Comparison of ENCODE assay signal across 26 cellular contexts in the genomic region with DNA sequence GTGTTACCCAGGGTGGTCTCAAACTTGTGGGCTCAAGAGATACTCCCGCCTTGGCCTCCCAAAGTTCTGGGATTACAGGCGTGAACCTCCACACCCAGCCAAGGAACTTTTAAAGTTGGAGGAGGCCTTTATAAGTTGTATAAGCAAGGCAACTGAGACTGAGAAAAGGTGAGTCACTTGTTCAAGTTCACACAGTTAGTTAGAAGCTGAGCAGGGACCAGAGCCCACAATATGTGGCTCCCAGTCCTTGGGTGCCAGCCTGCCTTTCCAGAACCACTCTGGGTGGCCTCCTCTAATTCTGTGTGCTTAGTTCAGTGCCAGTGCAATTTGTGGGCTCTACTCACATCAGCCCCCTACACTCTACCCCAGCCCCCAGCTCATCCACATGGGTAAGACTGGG. TPM values are rescaled to one million over a fixed set of nuclear protein-coding genes. Genes with fewer than 3 reads are reported as not detected.
DNase-seq lines count a peak whose midpoint lies in the region; ATAC-seq and TF ChIP-seq lines count a peak whose summit lies in the region.
"Had no signal": no experiment of that assay in that cellular context is flagged by ENCODE, and none has a peak within 500 bp of the region (broad histone marks: within the 10 kb centered on the region; RNA-seq: fewer than 3 reads in every experiment).

No MANE protein-coding gene starts in this region.

- no peak overlapping the region for H3K27ac ChIP-seq in PC-9

- BruUV-seq in PC-9 (replicated peaks; lab: Mats Ljungman, UMichigan), result no TSS peak

- peaks cover 63% of the 10 kb centered on the region for H3K79me2 ChIP-seq in PC-9 (ENCODE audit: low read depth)

- intact Hi-C loops in activated CD4-positive, alpha-beta memory T cell treated with anti-CD3 and anti-CD28 coated beads for 36 hours (cut with micrococcal nuclease), result no loop called here
- intact Hi-C loops in PC-9 (cut with micrococcal nuclease; ENCODE audit: unreplicated experiment), result loop anchor here (5.0 kb wide), 1 partner anchor 62 kb away; no protein-coding TSS in a partner anchor

- CTCF ChIA-PET in activated CD4-positive, alpha-beta memory T cell treated with anti-CD3 and anti-CD28 coated beads for 36 hours (lab: Charles Lee), result interaction anchor here (1.0 to 3.8 kb wide), 8 partner anchors 9 to 126 kb away, joined by 3 to 23 read pairs (median 12); no protein-coding TSS in a partner anchor
- CTCF ChIA-PET in activated CD4-positive, alpha-beta memory T cell treated with anti-CD3 and anti-CD28 coated beads, Interleukin-2, amount 10 ng/mL, durations not matched to agents 7 days and 5 days (lab: Charles Lee), result interaction anchor here (0.9 to 4.1 kb wide), 6 partner anchors 7 to 238 kb away, joined by 3 to 24 read pairs (median 4); no protein-coding TSS in a partner anchor
- CTCF ChIA-PET in PC-9 (lab: Charles Lee), result interaction anchor here (0.6 to 3.1 kb wide), 3 partner anchors 72 to 449 kb away, joined by 3 to 16 read pairs (median 9); no protein-coding TSS in a partner anchor

- POLR2A ChIA-PET in activated CD4-positive, alpha-beta memory T cell treated with anti-CD3 and anti-CD28 coated beads for 36 hours (lab: Charles Lee), result interaction anchor here (0.9 kb wide), 1 partner anchor 18 kb away, joined by 3 read pairs; no protein-coding TSS in a partner anchor
- POLR2A ChIA-PET in activated CD4-positive, alpha-beta memory T cell treated with anti-CD3 and anti-CD28 coated beads, Interleukin-2, amount 10 ng/mL, durations not matched to agents 7 days and 5 days (lab: Charles Lee), result interaction anchor here (0.7 kb wide), 1 partner anchor 126 kb away, joined by 4 read pairs; no protein-coding TSS in a partner anchor
- POLR2A ChIA-PET in PC-9 (lab: Charles Lee; ENCODE audit: unreplicated experiment), result no interaction called here

- no peaks in the 10 kb centered on the region for H3K36me3 Mint-ChIP-seq in activated CD4-positive, alpha-beta memory T cell treated with anti-CD3 and anti-CD28 coated beads for 36 hours
- H3K36me3 Mint-ChIP-seq in activated CD4-positive, alpha-beta memory T cell treated with anti-CD3 and anti-CD28 coated beads, Interleukin-2, amount 10 ng/mL, durations not matched to agents 7 days and 5 days (ENCODE audit: low read depth), result no peaks in the 10 kb centered on the region
- H3K36me3 Mint-ChIP-seq in activated naive CD8-positive, alpha-beta T cell treated with anti-CD3 and anti-CD28 coated beads, Interleukin-2, amount 50 U/mL, for 24 hours (ENCODE audit: low read depth), result no peaks in the 10 kb centered on the region
- no peaks in the 10 kb centered on the region for H3K36me3 Mint-ChIP-seq in activated naive CD8-positive, alpha-beta T cell treated with anti-CD3 and anti-CD28 coated beads for 36 hours
- H3K36me3 Mint-ChIP-seq: CD4-positive, CD25-positive, alpha-beta regulatory T cell had no signal

- H3K27me3 Mint-ChIP-seq in activated CD4-positive, alpha-beta memory T cell treated with anti-CD3 and anti-CD28 coated beads for 36 hours, result no peaks in the 10 kb centered on the region
- H3K27me3 Mint-ChIP-seq in activated CD4-positive, alpha-beta memory T cell treated with anti-CD3 and anti-CD28 coated beads, Interleukin-2, amount 10 ng/mL, durations not matched to agents 7 days and 5 days, result no peaks in the 10 kb centered on the region
- H3K27me3 Mint-ChIP-seq in activated naive CD8-positive, alpha-beta T cell treated with anti-CD3 and anti-CD28 coated beads, Interleukin-2, amount 50 U/mL, for 24 hours, result no peaks in the 10 kb centered on the region
- H3K27me3 Mint-ChIP-seq in activated naive CD8-positive, alpha-beta T cell treated with anti-CD3 and anti-CD28 coated beads for 36 hours, result peaks cover 3% of the 10 kb centered on the region

- no peaks in the 10 kb centered on the region for H3K9me3 ChIP-seq in PC-9 (ENCODE audit: insufficient read depth, low read depth)
- H3K9me3 ChIP-seq: BE2C, MG63 had no signal

- H4K20me1 ChIP-seq in PC-9 (ENCODE audit: insufficient read depth), result peaks cover 33% of the 10 kb centered on the region

- H2AFZ ChIP-seq in PC-9, result no peak overlapping the region

- peaks cover 7% of the 10 kb centered on the region; the same call in 1 of the 2 replicates for H3K36me3 ChIP-seq in PC-9 (ENCODE audit: low read depth)
- H3K36me3 ChIP-seq: BE2C, MG63 had no signal

- H3K4me3 ChIP-seq in epithelial cell of esophagus (ENCODE audit: low read length) (no peak overlapping the region), PC-9 (no peak overlapping the region)
- H3K4me3 ChIP-seq: MG63 had no signal

- no peaks in the 10 kb centered on the region for H3K9me3 Mint-ChIP-seq in activated CD4-positive, alpha-beta memory T cell treated with anti-CD3 and anti-CD28 coated beads for 36 hours
- no peaks in the 10 kb centered on the region for H3K9me3 Mint-ChIP-seq in activated CD4-positive, alpha-beta memory T cell treated with anti-CD3 and anti-CD28 coated beads, Interleukin-2, amount 10 ng/mL, durations not matched to agents 7 days and 5 days
- no peaks in the 10 kb centered on the region for H3K9me3 Mint-ChIP-seq in activated naive CD8-positive, alpha-beta T cell treated with anti-CD3 and anti-CD28 coated beads, Interleukin-2, amount 50 U/mL, for 24 hours
- H3K9me3 Mint-ChIP-seq in activated naive CD8-positive, alpha-beta T cell treated with anti-CD3 and anti-CD28 coated beads for 36 hours, result no peaks in the 10 kb centered on the region
- H3K9me3 Mint-ChIP-seq: CD4-positive, CD25-positive, alpha-beta regulatory T cell had no signal

- peak; percentile 72 for ATAC-seq in activated naive CD8-positive, alpha-beta T cell treated with anti-CD3 and anti-CD28 coated beads, Interleukin-2, amount 50 U/mL, for 24 hours
- ATAC-seq: HCT116 had no signal

- H3F3A ChIP-seq in PC-9 (ENCODE audit: insufficient read depth, low read depth), result peaks cover 27% of the 10 kb centered on the region

- H3K9me2 ChIP-seq in PC-9 (ENCODE audit: insufficient read depth), result no peaks in the 10 kb centered on the region

- peaks cover 18% of the 10 kb centered on the region for H3K4me1 ChIP-seq in PC-9 (replicated peaks; ENCODE audit: insufficient read depth)

- DNase-seq in activated CD4-positive, alpha-beta memory T cell treated with anti-CD3 and anti-CD28 coated beads for 36 hours, result peak; percentile 23
- DNase-seq in activated CD4-positive, alpha-beta memory T cell treated with anti-CD3 and anti-CD28 coated beads, Interleukin-2, amount 10 ng/mL, durations not matched to agents 7 days and 5 days, result no peak
- no peak for DNase-seq in activated naive CD8-positive, alpha-beta T cell treated with anti-CD3 and anti-CD28 coated beads, Interleukin-2, amount 50 U/mL, for 24 hours
- no peak for DNase-seq in activated naive CD8-positive, alpha-beta T cell treated with anti-CD3 and anti-CD28 coated beads for 36 hours
- peak; percentile 30 for DNase-seq in epithelial cell of esophagus (ENCODE audit: low read depth)
- no peak for DNase-seq in PC-9
- no peak for DNase-seq in putamen (ENCODE audit: low spot score)
- DNase-seq: 8988T; ACHN; BE2C; CD4-positive, CD25-positive, alpha-beta regulatory T cell; DMS153; DND-41; KG1; MG63; NCI-H1105 treated with DMSO at 0.1 percent for 48 hours; NCI-H146; NCI-H1930; NCI-H2107; NCI-H524; NCI-H774; NK-92 treated with Interleukin-12 subunit alpha and Interleukin-12 subunit beta, amount 100 ng/mL, for 24 hours; Right ventricle myocardium superior; RPMI8226 had no signal

- peaks cover 20% of the 10 kb centered on the region for H3K4me1 Mint-ChIP-seq in activated CD4-positive, alpha-beta memory T cell treated with anti-CD3 and anti-CD28 coated beads for 36 hours (ENCODE audit: low read depth)
- peaks cover 18% of the 10 kb centered on the region for H3K4me1 Mint-ChIP-seq in activated CD4-positive, alpha-beta memory T cell treated with anti-CD3 and anti-CD28 coated beads, Interleukin-2, amount 10 ng/mL, durations not matched to agents 7 days and 5 days
- H3K4me1 Mint-ChIP-seq in activated naive CD8-positive, alpha-beta T cell treated with anti-CD3 and anti-CD28 coated beads, Interleukin-2, amount 50 U/mL, for 24 hours, result peaks cover 14% of the 10 kb centered on the region
- peaks cover 10% of the 10 kb centered on the region for H3K4me1 Mint-ChIP-seq in activated naive CD8-positive, alpha-beta T cell treated with anti-CD3 and anti-CD28 coated beads for 36 hours

- no peak overlapping the region for H3K27ac Mint-ChIP-seq in activated CD4-positive, alpha-beta memory T cell treated with anti-CD3 and anti-CD28 coated beads for 36 hours
- no peak overlapping the region for H3K27ac Mint-ChIP-seq in activated CD4-positive, alpha-beta memory T cell treated with anti-CD3 and anti-CD28 coated beads, Interleukin-2, amount 10 ng/mL, durations not matched to agents 7 days and 5 days
- H3K27ac Mint-ChIP-seq in activated naive CD8-positive, alpha-beta T cell treated with anti-CD3 and anti-CD28 coated beads, Interleukin-2, amount 50 U/mL, for 24 hours, result no peak overlapping the region
- no peak overlapping the region for H3K27ac Mint-ChIP-seq in activated naive CD8-positive, alpha-beta T cell treated with anti-CD3 and anti-CD28 coated beads for 36 hours

- no peaks in the 10 kb centered on the region for H3K27me3 ChIP-seq in PC-9 (ENCODE audit: insufficient read depth, low read depth)
- H3K27me3 ChIP-seq: BE2C, MG63 had no signal

- H3K4me3 Mint-ChIP-seq in activated CD4-positive, alpha-beta memory T cell treated with anti-CD3 and anti-CD28 coated beads for 36 hours, result no peak overlapping the region
- no peak overlapping the region for H3K4me3 Mint-ChIP-seq in activated CD4-positive, alpha-beta memory T cell treated with anti-CD3 and anti-CD28 coated beads, Interleukin-2, amount 10 ng/mL, durations not matched to agents 7 days and 5 days
- no peak overlapping the region for H3K4me3 Mint-ChIP-seq in activated naive CD8-positive, alpha-beta T cell treated with anti-CD3 and anti-CD28 coated beads, Interleukin-2, amount 50 U/mL, for 24 hours
- H3K4me3 Mint-ChIP-seq in activated naive CD8-positive, alpha-beta T cell treated with anti-CD3 and anti-CD28 coated beads for 36 hours, result no peak overlapping the region
- H3K4me3 Mint-ChIP-seq: CD4-positive, CD25-positive, alpha-beta regulatory T cell had no signal

- no peak overlapping the region for H3K4me2 ChIP-seq in PC-9

- TF ChIP-seq CTCF in epithelial cell of esophagus (IDR thresholded peaks at IDR 0.05; ENCODE audit: insufficient read depth, low read depth, low read length, missing control alignments) (no peak), PC-9 (conservative IDR thresholded peaks at IDR 0.05) (no peak)

RNA-seq across cellular contexts. Expression of a gene that starts 3.7 kb away (rescaled TPM):
- under 1 TPM; 0.52 to 0.56 TPM for total RNA-seq in activated CD4-positive, alpha-beta memory T cell treated with anti-CD3 and anti-CD28 coated beads for 36 hours
- under 1 TPM in 1 of 2 experiments, not detected in 1; 0.53 TPM for total RNA-seq in activated CD4-positive, alpha-beta memory T cell treated with anti-CD3 and anti-CD28 coated beads, Interleukin-2, amount 10 ng/mL, durations not matched to agents 7 days and 5 days
- total RNA-seq in activated naive CD8-positive, alpha-beta T cell treated with anti-CD3 and anti-CD28 coated beads for 36 hours, result under 1 TPM; 0.64 to 0.99 TPM
- total RNA-seq in PC-9 (2021), result 129 and 194 TPM in 2 replicates
- total RNA-seq: IMR-90, Right ventricle myocardium superior had no signal

RNA-seq across cellular contexts. Expression of a gene that starts 10.0 kb away (rescaled TPM):
- 10 to 100 TPM; 61.4 to 65.1 TPM for total RNA-seq in activated CD4-positive, alpha-beta memory T cell treated with anti-CD3 and anti-CD28 coated beads for 36 hours
- 10 to 100 TPM; 63.1 to 66.2 TPM for total RNA-seq in activated CD4-positive, alpha-beta memory T cell treated with anti-CD3 and anti-CD28 coated beads, Interleukin-2, amount 10 ng/mL, durations not matched to agents 7 days and 5 days
- 10 to 100 TPM; 45.9 to 49.1 TPM for total RNA-seq in activated naive CD8-positive, alpha-beta T cell treated with anti-CD3 and anti-CD28 coated beads for 36 hours
- total RNA-seq in PC-9 (2021), result 76.8 and 117 TPM in 2 replicates

RNA-seq across cellular contexts. Expression of a gene that starts 11.0 kb away (rescaled TPM):
- 10 to 100 TPM; 32.7 to 32.9 TPM for total RNA-seq in activated CD4-positive, alpha-beta memory T cell treated with anti-CD3 and anti-CD28 coated beads for 36 hours
- total RNA-seq in activated CD4-positive, alpha-beta memory T cell treated with anti-CD3 and anti-CD28 coated beads, Interleukin-2, amount 10 ng/mL, durations not matched to agents 7 days and 5 days, result 10 to 100 TPM; 27.0 to 31.2 TPM
- total RNA-seq in activated naive CD8-positive, alpha-beta T cell treated with anti-CD3 and anti-CD28 coated beads for 36 hours, result 10 to 100 TPM; 42.6 to 47.1 TPM
- total RNA-seq in PC-9 (2021), result 47.4 and 58.4 TPM in 2 replicates

RNA-seq across cellular contexts. Expression of a gene that starts 17.6 kb away (rescaled TPM):
- total RNA-seq in activated CD4-positive, alpha-beta memory T cell treated with anti-CD3 and anti-CD28 coated beads for 36 hours, result under 1 TPM; 0.43 to 0.51 TPM
- total RNA-seq in activated CD4-positive, alpha-beta memory T cell treated with anti-CD3 and anti-CD28 coated beads, Interleukin-2, amount 10 ng/mL, durations not matched to agents 7 days and 5 days, result under 1 TPM in 1 of 2 experiments, not detected in 1; 0.05 TPM
- total RNA-seq in activated naive CD8-positive, alpha-beta T cell treated with anti-CD3 and anti-CD28 coated beads for 36 hours, result under 1 TPM; 0.34 to 0.35 TPM
- 6.6 and 7.2 TPM in 2 replicates for total RNA-seq in PC-9 (2021)
- total RNA-seq: CD4-positive, CD25-positive, alpha-beta regulatory T cell had no signal

RNA-seq across cellular contexts. Expression of a gene that starts 43.9 kb away (rescaled TPM):
- 100 to 1,000 TPM; 171 to 175 TPM for total RNA-seq in activated CD4-positive, alpha-beta memory T cell treated with anti-CD3 and anti-CD28 coated beads for 36 hours
- total RNA-seq in activated CD4-positive, alpha-beta memory T cell treated with anti-CD3 and anti-CD28 coated beads, Interleukin-2, amount 10 ng/mL, durations not matched to agents 7 days and 5 days, result 100 to 1,000 TPM; 262 to 268 TPM
- total RNA-seq in activated naive CD8-positive, alpha-beta T cell treated with anti-CD3 and anti-CD28 coated beads for 36 hours, result 100 to 1,000 TPM; 155 TPM
- total RNA-seq in PC-9 (2021), result 152 and 196 TPM in 2 replicates

Comparison
In these comparisons a context has a peak if more than half of its experiments do, and no peak if none do; other contexts are left out.
1. DNase-seq: peak in activated CD4-positive, alpha-beta memory T cell treated with anti-CD3 and anti-CD28 coated beads for 36 hours (single experiment) and epithelial cell of esophagus (single experiment); none in activated CD4-positive, alpha-beta memory T cell treated with anti-CD3 and anti-CD28 coated beads, Interleukin-2, amount 10 ng/mL, durations not matched to agents 7 days and 5 days (single experiment), activated naive CD8-positive, alpha-beta T cell treated with anti-CD3 and anti-CD28 coated beads, Interleukin-2, amount 50 U/mL, for 24 hours (single experiment), activated naive CD8-positive, alpha-beta T cell treated with anti-CD3 and anti-CD28 coated beads for 36 hours (single experiment), PC-9 (0 of 2) and putamen (single experiment).
2. RNA of a gene that starts 3.7 kb away (total RNA-seq): 129 to 194 TPM in PC-9; 0.64 to 0.99 TPM in activated naive CD8-positive, alpha-beta T cell treated with anti-CD3 and anti-CD28 coated beads for 36 hours, 0.52 to 0.56 TPM in activated CD4-positive, alpha-beta memory T cell treated with anti-CD3 and anti-CD28 coated beads for 36 hours and 0.53 TPM in activated CD4-positive, alpha-beta memory T cell treated with anti-CD3 and anti-CD28 coated beads, Interleukin-2, amount 10 ng/mL, durations not matched to agents 7 days and 5 days; every median in the first group is over 10 times any median in the second.